Comparison of ENCODE assay signal across 8 cellular contexts in genomic region chr9:97921959-97922905, GRCh38. TPM values are rescaled to one million over a fixed set of nuclear protein-coding genes. Genes with fewer than 3 reads are reported as not detected.
DNase-seq lines count a peak whose midpoint lies in the region; ATAC-seq and TF ChIP-seq lines count a peak whose summit lies in the region.

Gene TRMO, minus strand, starts transcription at chr9:97922500. Its CDS starts 7 bp downstream, at chr9:97922493.

- no peaks in the 10 kb centered on the region for H3K36me3 ChIP-seq in BE2C

- H3K4me1 ChIP-seq in BE2C: 0 out of 2 replicates have a peak, but pooled peaks cover 2% of the 10 kb centered on the region

- ATAC-seq in HG03439 (IDR thresholded peaks at IDR 0.05; ENCODE audit: unreplicated experiment): peak; percentile 86

- DNase-seq in BE2C (peak; percentile 98), NCI-H510A (lab: John Stamatoyannopoulos, UW) (peak; percentile 93), choroid plexus epithelial cell (ENCODE audit: low read depth) (peak; percentile 99), kidney glomerular epithelial cell (lab: John Stamatoyannopoulos, UW) (peak; percentile 98)
- peak; percentile 97 to 98 for DNase-seq in activated CD4-positive, alpha-beta T cell treated with anti-CD3 and anti-CD28 coated beads for 24 hours (ENCODE audit: low read depth in 2 of 2)
- DNase-seq in stimulated activated CD4-positive, alpha-beta T cell treated with anti-CD3 and anti-CD28 coated beads, Interleukin-1b, Interleukin-23, amount 100 ng/mL, for 1 hour (ENCODE audit: low read depth in 2 of 2): peak; percentile 96

- TF ChIP-seq POLR2A in GM19193 (IDR thresholded peaks at IDR 0.05; ENCODE audit: extremely low read depth, insufficient read depth, insufficient read length): peak; percentile 94

- H3K27me3 ChIP-seq in BE2C: peaks cover 31% of the 10 kb centered on the region

- H3K9me3 ChIP-seq in BE2C: no peaks in the 10 kb centered on the region

- H3K4me3 ChIP-seq in BE2C (ENCODE audit: low read depth, low read length): peak within 1 kb of the TSS; percentile 78
- H3K4me3 ChIP-seq in choroid plexus epithelial cell (ENCODE audit: low read depth, low read length): peak within 1 kb of the TSS; percentile 71

- peak; percentile 74 for TF ChIP-seq CTCF in BE2C (IDR thresholded peaks at IDR 0.05; ENCODE audit: low read depth, low read length)
- peak; percentile 65 for TF ChIP-seq CTCF in choroid plexus epithelial cell (conservative IDR thresholded peaks at IDR 0.05; ENCODE audit: low read depth, low read length)

RNA-seq across cellular contexts. Expression of gene TRMO, which starts in this region (rescaled TPM):
- polyA plus RNA-seq in BE2C (2012; ENCODE audit: insufficient read depth, insufficient read length, low read depth): 13.2 TPM

Comparison
In these comparisons a context has a peak if more than half of its experiments do, and no peak if none do; other contexts are left out.
1. Peak in every context shown above with its lines: DNase-seq, ATAC-seq and H3K4me3 ChIP-seq.